ENCODE assay signal across 8 cellular contexts in genomic region chr16:15434425-15435215, GRCh38. TPM values are rescaled to one million over a fixed set of nuclear protein-coding genes. Genes with fewer than 3 reads are reported as not detected.
DNase-seq lines count a peak whose midpoint lies in the region; ATAC-seq and TF ChIP-seq lines count a peak whose summit lies in the region.

Gene BMERB1 (plus strand): TSS chr16:15434588. CDS start chr16:15434654, 66 bp downstream.

- TF ChIP-seq CTCF in Calu3 (IDR thresholded peaks at IDR 0.05; ENCODE audit: unreplicated experiment) (no peak), endodermal cell (conservative IDR thresholded peaks at IDR 0.05) (no peak)

- peak within 1 kb of the TSS; percentile 80 for H3K4me3 ChIP-seq in endodermal cell (ENCODE audit: low read length)

- peaks cover 38% of the 10 kb centered on the region for H3K27me3 Mint-ChIP-seq in Calu3 (ENCODE audit: unreplicated experiment)
- peaks cover 38% of the 10 kb centered on the region for H3K27me3 Mint-ChIP-seq in endodermal cell (ENCODE audit: insufficient read depth)

- H3K4me1 Mint-ChIP-seq in Calu3 (ENCODE audit: low read depth, unreplicated experiment), result no peaks in the 10 kb centered on the region
- peaks cover 8% of the 10 kb centered on the region for H3K4me1 Mint-ChIP-seq in endodermal cell

- H3K27ac Mint-ChIP-seq in Calu3 (ENCODE audit: unreplicated experiment), result no peak within 1 kb of the TSS
- H3K27ac Mint-ChIP-seq in endodermal cell, result no peak within 1 kb of the TSS

- H3K4me3 Mint-ChIP-seq in Calu3 (ENCODE audit: low read depth, unreplicated experiment), result peak within 1 kb of the TSS; percentile 78
- H3K4me3 Mint-ChIP-seq in endodermal cell, result peak within 1 kb of the TSS; percentile 68

- no peaks in the 10 kb centered on the region for H3K9me3 ChIP-seq in endodermal cell (ENCODE audit: control insufficient read depth, low read length)

- H3K27me3 ChIP-seq in endodermal cell (ENCODE audit: control insufficient read depth, insufficient read depth, low read length, poor library complexity, severe bottlenecking), result peaks cover 23% of the 10 kb centered on the region

- no peaks in the 10 kb centered on the region for H3K4me1 ChIP-seq in endodermal cell (ENCODE audit: control insufficient read depth, insufficient read depth, low read length)

- intact Hi-C loops in Calu3 (cut with micrococcal nuclease; ENCODE audit: unreplicated experiment), result no loop called here

- ATAC-seq in GM18868 (IDR thresholded peaks at IDR 0.05; ENCODE audit: unreplicated experiment) (no peak), GM21529 (IDR thresholded peaks at IDR 0.05; ENCODE audit: unreplicated experiment) (no peak)

- BruUV-seq in Calu3 (replicated peaks; lab: Mats Ljungman, UMichigan), result no TSS peak

- H3K36me3 ChIP-seq in endodermal cell (ENCODE audit: control insufficient read depth, insufficient read depth, low read length), result no peaks in the 10 kb centered on the region

- WGBS in endodermal cell (ENCODE audit: insufficient coverage in 1 of 2, insufficient read length in 1 of 2), 2 experiments, result 0 to 1% methylated on average over 7 to 63 of the region's 63 CpGs

- DNase-seq in Calu3 (peak; percentile 61), NCI-H2107 (lab: John Stamatoyannopoulos, UW) (peak; percentile 54), activated T-cell treated with anti-CD3 and anti-CD28 coated beads for 1 hour (ENCODE audit: low read depth) (peak; percentile 29), endodermal cell (peak; percentile 89), medulla oblongata (ENCODE audit: extremely low spot score) (peak; percentile 88)
- peak; percentile 62 to 69 for DNase-seq in stimulated activated CD4-positive, alpha-beta T cell treated with anti-CD3 and anti-CD28 coated beads, Interleukin-4, amount 100 ng/mL, for 48 hours (ENCODE audit: low read depth in 2 of 2)

- no peaks in the 10 kb centered on the region for H3K9me3 Mint-ChIP-seq in Calu3 (ENCODE audit: low read depth, unreplicated experiment)
- no peaks in the 10 kb centered on the region for H3K9me3 Mint-ChIP-seq in endodermal cell

- CTCF ChIA-PET in Calu3 (lab: Charles Lee), result interaction anchor here (0.8 kb wide), 1 partner anchor 9 kb away, joined by 4 read pairs; no protein-coding TSS in a partner anchor

- peak within 1 kb of the TSS; percentile 15 for H3K9ac ChIP-seq in endodermal cell (ENCODE audit: extremely low read depth, low read length, poor library complexity, severe bottlenecking)

- H3K27ac ChIP-seq in endodermal cell (ENCODE audit: low read depth, low read length), result peak within 1 kb of the TSS; percentile 51

- H3K36me3 Mint-ChIP-seq in Calu3 (ENCODE audit: insufficient read depth, unreplicated experiment), result peaks cover 12% of the 10 kb centered on the region
- no peaks in the 10 kb centered on the region for H3K36me3 Mint-ChIP-seq in endodermal cell (ENCODE audit: low read depth)

RNA-seq across cellular contexts. Expression of gene BMERB1, which starts in this region (rescaled TPM):
- total RNA-seq in Calu3 (2022) (3.0 TPM in 2 replicates), endodermal cell (10 to 100 TPM in 1 of 2 donors, 1 to 10 TPM in 1; 6.3 to 10.4 TPM)
- polyA plus RNA-seq in endodermal cell (2013, experiment 1 of 2), result 35.8 TPM
- 35.6 TPM for polyA plus RNA-seq in endodermal cell (2013, experiment 2 of 2)

Comparison
In these comparisons a context has a peak if more than half of its experiments do, and no peak if none do; other contexts are left out.
1. DNase-seq: peak in every context shown above with its lines; median percentile 89 in endodermal cell; 88 in medulla oblongata; 66 in stimulated activated CD4-positive, alpha-beta T cell treated with anti-CD3 and anti-CD28 coated beads, Interleukin-4, amount 100 ng/mL, for 48 hours; 61 in Calu3; 54 in NCI-H2107; 29 in activated T-cell treated with anti-CD3 and anti-CD28 coated beads for 1 hour.